ENCODE assay signal across 8 cellular contexts in genomic region chr7:138449580-138449979, GRCh38. TPM values are rescaled to one million over a fixed set of nuclear protein-coding genes. Genes with fewer than 3 reads are reported as not detected.
DNase-seq lines count a peak whose midpoint lies in the region; TF ChIP-seq lines count a peak whose summit lies in the region.

No MANE protein-coding gene starts in this region.

- H3K36me3 ChIP-seq in breast epithelium = no peaks in the 10 kb centered on the region

- POLR2A ChIA-PET in MCF 10A (lab: Yijun Ruan, JAX) = interaction anchor here (0.7 kb wide), 1 partner anchor 16 kb away, joined by 4 read pairs; no protein-coding TSS in a partner anchor

- no TSS peak for BruUV-seq in MCF 10A (replicated peaks; lab: Mats Ljungman, UMichigan)

- peaks cover 6% of the 10 kb centered on the region for H3K36me3 Mint-ChIP-seq in MCF 10A (ENCODE audit: insufficient read depth, unreplicated experiment)
- no peaks in the 10 kb centered on the region for H3K36me3 Mint-ChIP-seq in type B pancreatic cell

- CTCF ChIA-PET in MCF 10A (lab: Yijun Ruan, JAX) = interaction anchor here (0.7 kb wide), 1 partner anchor 448 kb away, joined by 4 read pairs; the partner anchor contains the start of gene CREB3L2

- H3K4me3 ChIP-seq in breast epithelium = no peak overlapping the region
- H3K4me3 ChIP-seq in fibroblast of villous mesenchyme (ENCODE audit: low read depth, low read length) = no peak overlapping the region

- no peaks in the 10 kb centered on the region for H3K27me3 ChIP-seq in breast epithelium

- H3K9me3 Mint-ChIP-seq in MCF 10A (ENCODE audit: unreplicated experiment) (no peaks in the 10 kb centered on the region), type B pancreatic cell (peaks cover 5% of the 10 kb centered on the region)

- TF ChIP-seq CTCF in MCF 10A (IDR thresholded peaks at IDR 0.05; ENCODE audit: unreplicated experiment) (no peak), breast epithelium (IDR thresholded peaks at IDR 0.05) (no peak), fibroblast of villous mesenchyme (IDR thresholded peaks at IDR 0.05; ENCODE audit: insufficient read depth, low read depth, low read length) (peak; percentile 29), type B pancreatic cell (conservative IDR thresholded peaks at IDR 0.05) (peak; percentile 65)

- no peak overlapping the region for H3K27ac ChIP-seq in breast epithelium

- H3K27ac Mint-ChIP-seq in MCF 10A (ENCODE audit: low read depth, unreplicated experiment) (no peak overlapping the region), type B pancreatic cell (no peak overlapping the region)

- no peaks in the 10 kb centered on the region for H3K9me3 ChIP-seq in breast epithelium

- H3K27me3 Mint-ChIP-seq in MCF 10A (ENCODE audit: insufficient read depth, unreplicated experiment) = no peaks in the 10 kb centered on the region
- no peaks in the 10 kb centered on the region for H3K27me3 Mint-ChIP-seq in type B pancreatic cell

- DNase-seq in MCF 10A (ENCODE audit: unreplicated experiment) (peak; percentile 5), breast epithelium (ENCODE audit: low spot score in 2 of 2) (no peak), fibroblast of villous mesenchyme (ENCODE audit: low read depth) (no peak), type B pancreatic cell (ENCODE audit: extremely low spot score, unreplicated experiment) (no peak), H4 (ENCODE audit: low spot score) (no peak), SHP77 (lab: John Stamatoyannopoulos, UW) (no peak), NCI-H187 (lab: John Stamatoyannopoulos, UW) (no peak)
- peak; percentile 23 to 44 for DNase-seq in activated CD4-positive, alpha-beta T cell treated with anti-CD3 and anti-CD28 coated beads for 4 hours

- no peak for TF ChIP-seq POLR2A in breast epithelium (IDR thresholded peaks at IDR 0.05)

- H3K4me1 ChIP-seq in breast epithelium = no peaks in the 10 kb centered on the region

- H3K4me1 Mint-ChIP-seq in MCF 10A (ENCODE audit: insufficient read depth, unreplicated experiment) = no peaks in the 10 kb centered on the region
- no peaks in the 10 kb centered on the region for H3K4me1 Mint-ChIP-seq in type B pancreatic cell (ENCODE audit: unreplicated experiment)

- intact Hi-C loops in MCF 10A (cut with micrococcal nuclease) = no loop called here
- intact Hi-C loops in breast epithelium (cut with DNase I; ENCODE audit: low total_unique reads) = no loop called here

- H3K4me3 Mint-ChIP-seq in MCF 10A (ENCODE audit: unreplicated experiment) = no peak overlapping the region
- H3K4me3 Mint-ChIP-seq in type B pancreatic cell = no peak overlapping the region

RNA-seq across cellular contexts. Expression of gene TRIM24, which starts 10.5 kb away (rescaled TPM):
- 10.2 and 11.9 TPM in 2 replicates for total RNA-seq in MCF 10A (2022)
- total RNA-seq in breast epithelium = 10 to 100 TPM; 15.0 to 28.1 (median 17.7) TPM
- 10.3 and 10.4 TPM in 2 replicates for total RNA-seq in fibroblast of villous mesenchyme
- total RNA-seq in type B pancreatic cell (ENCODE audit: low replicate concordance) = 64.7 and 66.8 TPM in 2 replicates
- total RNA-seq in H4 (2014; rRNA removed; shearing (Covaris generic)) = 12.4 and 20.6 TPM in 2 replicates

Comparison
In these comparisons a context has a peak if more than half of its experiments do, and no peak if none do; other contexts are left out.
1. DNase-seq: peak in MCF 10A (single experiment) and activated CD4-positive, alpha-beta T cell treated with anti-CD3 and anti-CD28 coated beads for 4 hours (2 of 2); none in breast epithelium (0 of 2), fibroblast of villous mesenchyme (single experiment), type B pancreatic cell (single experiment), H4 (single experiment), SHP77 (0 of 2) and NCI-H187 (0 of 2).
2. CTCF ChIP-seq: peak in fibroblast of villous mesenchyme (single experiment) and type B pancreatic cell (single experiment); none in MCF 10A (single experiment) and breast epithelium (0 of 3).